26 cellular contexts compared by ENCODE assay signal in the genomic region with DNA sequence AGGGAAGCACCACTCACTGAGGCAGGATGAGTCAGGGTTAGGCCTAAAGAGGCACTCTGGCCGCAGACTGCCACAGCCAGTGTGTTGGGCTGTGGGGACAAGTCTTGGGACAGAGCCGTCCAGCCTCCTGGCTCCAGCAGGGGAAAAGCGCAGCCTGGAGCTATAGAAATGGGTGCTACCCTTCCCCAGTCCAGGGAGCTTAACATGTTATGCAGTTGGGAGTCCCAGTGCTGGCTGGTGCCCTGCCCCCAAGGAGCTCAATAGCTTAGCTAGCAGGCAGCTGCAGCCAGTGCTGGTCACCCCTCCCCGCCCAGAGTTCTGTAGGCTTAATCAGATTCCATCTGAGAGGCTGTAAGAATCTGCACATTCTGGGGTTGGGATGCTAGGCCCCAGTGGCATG.
DNase-seq lines count a peak whose midpoint lies in the region; ATAC-seq, FAIRE-seq and TF ChIP-seq lines count a peak whose summit lies in the region.
"Had no signal": no experiment of that assay in that cellular context is flagged by ENCODE, and none has a peak within 500 bp of the region (broad histone marks: within the 10 kb centered on the region; RNA-seq: fewer than 3 reads in every experiment).

No MANE protein-coding gene starts in this region.

- no peaks in the 10 kb centered on the region for H3K79me1 ChIP-seq in H1 (ENCODE audit: low read depth, low read length)

- DNase-seq in BE2C (peak; percentile 13), SK-N-DZ (ENCODE audit: low spot score) (peak; percentile 0), H1 (ENCODE audit: low read depth in 1 of 2, low spot score in 2 of 2) (no peak), neural progenitor cell (ENCODE audit: low spot score) (peak; percentile 38), thyroid gland (no peak), spleen (no peak), tibial nerve (ENCODE audit: low spot score in 2 of 2) (no peak)
- DNase-seq: 8988T; CD4-positive, alpha-beta T cell; Kasumi-1; NCI-H1092 treated with DMSO at 0.1 percent for 48 hours; NCI-H1436 treated with DMSO at 0.1 percent for 48 hours; NCI-H187 treated with DMSO at 0.1 percent for 48 hours; NCI-H2171 treated with DMSO at 0.1 percent for 48 hours; NCI-H524; NCI-H748 treated with DMSO at 0.1 percent for 48 hours; NK-92 treated with Interleukin-12 subunit alpha and Interleukin-12 subunit beta, amount 100 ng/mL, for 24 hours; PC-3 had no signal

- H3K4me1 ChIP-seq in BE2C (no peaks in the 10 kb centered on the region), H1 (replicated peaks in 1 of 4; ENCODE audit: control insufficient read depth in 3 of 4, insufficient read depth in 4 of 4, low read length in 3 of 4) (no peaks in the 10 kb centered on the region), neural progenitor cell (peaks cover 10% of the 10 kb centered on the region), thyroid gland (no peaks in the 10 kb centered on the region), spleen (no peaks in the 10 kb centered on the region), tibial nerve (no peaks in the 10 kb centered on the region)
- H3K4me1 ChIP-seq: BLaER1, SJSA1 had no signal

- no peak overlapping the region for H2BK12ac ChIP-seq in H1 (ENCODE audit: low read depth, low read length)

- no peak overlapping the region for H3K23ac ChIP-seq in H1 (ENCODE audit: insufficient read length)

- H3K27me3 ChIP-seq in BE2C, result no peaks in the 10 kb centered on the region
- H3K27me3 ChIP-seq in H1 (replicated peaks in 1 of 4; ENCODE audit: control insufficient read depth in 3 of 4, extremely low read depth in 1 of 4, insufficient read depth in 3 of 4, low read length in 3 of 4), result no peaks in the 10 kb centered on the region
- H3K27me3 ChIP-seq in neural progenitor cell, result no peaks in the 10 kb centered on the region
- no peaks in the 10 kb centered on the region for H3K27me3 ChIP-seq in thyroid gland
- H3K27me3 ChIP-seq in spleen (replicated peaks in 1 of 7), result no peaks in the 10 kb centered on the region
- no peaks in the 10 kb centered on the region for H3K27me3 ChIP-seq in tibial nerve
- H3K27me3 ChIP-seq: BLaER1, SJSA1 had no signal

- POLR2A ChIA-PET in H1 (lab: Charles Lee; ENCODE audit: partially characterized antibody), result no interaction called here

- H2BK120ac ChIP-seq in H1 (replicated peaks; ENCODE audit: low read depth, low read length), result no peak overlapping the region

- no peak overlapping the region for H3K4me3 Mint-ChIP-seq in neural progenitor cell
- H3K4me3 Mint-ChIP-seq: CD4-positive, alpha-beta T cell had no signal

- TF ChIP-seq POLR2A in H1 (IDR thresholded peaks at IDR 0.05; ENCODE audit: control extremely low read depth in 1 of 2, low read depth in 2 of 2, low read length in 2 of 2) (no peak), thyroid gland (IDR thresholded peaks at IDR 0.05) (no peak), spleen (IDR thresholded peaks at IDR 0.05) (no peak), tibial nerve (IDR thresholded peaks at IDR 0.05) (no peak)

- H3K4ac ChIP-seq in H1 (replicated peaks; ENCODE audit: insufficient read length, low read depth, low read length), result no peak overlapping the region

- H3K79me2 ChIP-seq in H1 (ENCODE audit: control insufficient read depth in 1 of 2, insufficient read depth in 2 of 2, low read length in 2 of 2), result no peaks in the 10 kb centered on the region
- H3K79me2 ChIP-seq in neural progenitor cell (ENCODE audit: low read depth), result no peaks in the 10 kb centered on the region

- no peak overlapping the region for H2BK15ac ChIP-seq in H1 (ENCODE audit: low read length)

- H3K4me1 Mint-ChIP-seq in neural progenitor cell, result no peaks in the 10 kb centered on the region

- no peak overlapping the region for H2BK5ac ChIP-seq in H1 (ENCODE audit: low read depth, low read length)

- TF ChIP-seq RAD21 in H1 (IDR thresholded peaks at IDR 0.05 in 1 of 2, conservative IDR thresholded peaks at IDR 0.05 in 1 of 2; ENCODE audit: low read depth in 2 of 2, low read length in 2 of 2), result no peak

- H3K14ac ChIP-seq in H1 (ENCODE audit: insufficient read length), result no peak overlapping the region

- H3K27ac Mint-ChIP-seq in neural progenitor cell, result no peak overlapping the region
- H3K27ac Mint-ChIP-seq: CD4-positive, alpha-beta T cell had no signal

- H3K23me2 ChIP-seq in H1 (ENCODE audit: low read depth, low read length), result no peaks in the 10 kb centered on the region

- no peak overlapping the region for H2BK20ac ChIP-seq in H1 (ENCODE audit: low read length)

- no peaks in the 10 kb centered on the region for H3K27me3 Mint-ChIP-seq in neural progenitor cell (ENCODE audit: insufficient read depth, low read depth)
- H3K27me3 Mint-ChIP-seq: CD4-positive, alpha-beta T cell had no signal

- CTCF ChIA-PET in H1 (lab: Charles Lee; ENCODE audit: partially characterized antibody), result no interaction called here

- H4K8ac ChIP-seq in H1 (ENCODE audit: extremely low read depth, insufficient read depth, low read length), result no peak overlapping the region; the same call in 1 of the 2 replicates

- H3K9me3 ChIP-seq in BE2C (no peaks in the 10 kb centered on the region), H1 (ENCODE audit: insufficient read depth in 2 of 2, low read depth in 1 of 2, low read length in 1 of 2) (no peaks in the 10 kb centered on the region; a peak in 1 of 4 replicates), neural progenitor cell (ENCODE audit: low read depth) (no peaks in the 10 kb centered on the region), thyroid gland (no peaks in the 10 kb centered on the region), spleen (peaks cover 0 to 53% (median 41%) of the 10 kb centered on the region in 8 donors), tibial nerve (peaks cover 0 to 23% (median 2%) of the 10 kb centered on the region in 4 donors)
- H3K9me3 ChIP-seq: SJSA1 had no signal

- no peak overlapping the region for H2AK5ac ChIP-seq in H1 (ENCODE audit: low read depth, low read length)

- H2AFZ ChIP-seq in H1 (ENCODE audit: low read length), result peak overlapping the region; percentile 32; the same call in 1 of the 2 replicates
- H2AFZ ChIP-seq in neural progenitor cell (replicated peaks), result peak overlapping the region; percentile 95

- H3K36me3 ChIP-seq in BE2C (no peaks in the 10 kb centered on the region), H1 (ENCODE audit: control insufficient read depth in 2 of 4, insufficient read depth in 4 of 4, low read length in 3 of 4) (no peaks in the 10 kb centered on the region), neural progenitor cell (no peaks in the 10 kb centered on the region), thyroid gland (no peaks in the 10 kb centered on the region), spleen (no peaks in the 10 kb centered on the region), tibial nerve (no peaks in the 10 kb centered on the region)
- H3K36me3 ChIP-seq: BLaER1, SJSA1 had no signal

- H3K4me3 ChIP-seq in BE2C (ENCODE audit: low read depth, low read length) (no peak overlapping the region), H1 (ENCODE audit: extremely low read depth in 1 of 4, insufficient read depth in 2 of 4, low read depth in 3 of 4, low read length in 4 of 4) (no peak overlapping the region), neural progenitor cell (no peak overlapping the region), thyroid gland (replicated peaks in 1 of 3) (no peak overlapping the region), spleen (no peak overlapping the region), tibial nerve (no peak overlapping the region)
- H3K4me3 ChIP-seq: BLaER1, K562, SJSA1 had no signal

- H3K9me3 Mint-ChIP-seq in neural progenitor cell, result peaks cover 32% of the 10 kb centered on the region

- no peaks in the 10 kb centered on the region for H3F3A ChIP-seq in neural progenitor cell (ENCODE audit: low read depth)

- no peak overlapping the region for H3K18ac ChIP-seq in H1 (ENCODE audit: extremely low read depth, low read length)

- FAIRE-seq in H1 (lab: Jason Lieb, UNC), result no peak
- FAIRE-seq: D721Med, GM18507, H54, HTR-8/SVneo, K562 had no signal

- H4K91ac ChIP-seq in H1 (replicated peaks; ENCODE audit: insufficient read length, low read length), result no peak overlapping the region

- H4K20me1 ChIP-seq in H1 (replicated peaks in 1 of 2; ENCODE audit: control insufficient read depth in 1 of 2, insufficient read depth in 2 of 2, low read length in 2 of 2), result no peaks in the 10 kb centered on the region
- H4K20me1 ChIP-seq in neural progenitor cell (ENCODE audit: low read depth), result no peaks in the 10 kb centered on the region
- H4K20me1 ChIP-seq: BLaER1 had no signal

- no peak overlapping the region for H3K56ac ChIP-seq in H1 (replicated peaks; ENCODE audit: insufficient read length, low read depth, low read length)

- intact Hi-C loops in thyroid gland (cut with DNase I), result no loop called here
- intact Hi-C loops in spleen (cut with DNase I; ENCODE audit: low total_unique reads), result no loop called here

- no peak overlapping the region for H3K27ac ChIP-seq in H1 (ENCODE audit: low read depth, low read length)
- H3K27ac ChIP-seq in neural progenitor cell, result no peak overlapping the region
- no peak overlapping the region for H3K27ac ChIP-seq in thyroid gland
- no peak overlapping the region for H3K27ac ChIP-seq in spleen
- no peak overlapping the region for H3K27ac ChIP-seq in tibial nerve
- H3K27ac ChIP-seq: BLaER1, SJSA1 had no signal

- no peak for ATAC-seq in HG03095 (IDR thresholded peaks at IDR 0.05; ENCODE audit: unreplicated experiment)
- ATAC-seq: K562, PC-3 had no signal

- no peak overlapping the region for H4K5ac ChIP-seq in H1 (ENCODE audit: insufficient read length, low read depth, low read length)

- 90% methylated on average over 4 of the region's 4 CpGs; no CpG with 5 or more reads in 1 of the 2 experiments for WGBS in H1 (ENCODE audit: extremely low coverage in 1 of 2, insufficient coverage in 1 of 2, insufficient read length in 1 of 2, insufficient replicate concordance in 2 of 2, low coverage in 1 of 2, low lambda C conversion rate in 2 of 2, missing lambda C conversion rate in 1 of 2), 2 experiments
- 100% methylated on average over 4 of the region's 4 CpGs; no CpG with 5 or more reads in 1 of the 2 donors for WGBS in thyroid gland, 2 donors
- 67 to 95% (median 83%) methylated on average over 1 to 4 of the region's 4 CpGs for WGBS in spleen, 5 donors
- 88 to 89% methylated on average over 3 to 4 of the region's 4 CpGs for WGBS in tibial nerve, 2 donors

- no peak for TF ChIP-seq CTCF in BE2C (IDR thresholded peaks at IDR 0.05; ENCODE audit: low read depth, low read length)
- no peak for TF ChIP-seq CTCF in H1 (IDR thresholded peaks at IDR 0.05; ENCODE audit: control extremely low read depth in 1 of 3, insufficient read depth in 1 of 3, low read depth in 1 of 3, low read length in 3 of 3)
- no peak for TF ChIP-seq CTCF in neural progenitor cell (IDR thresholded peaks at IDR 0.05)
- TF ChIP-seq CTCF in thyroid gland (IDR thresholded peaks at IDR 0.05), result no peak
- no peak for TF ChIP-seq CTCF in spleen (IDR thresholded peaks at IDR 0.05 in 8 of 11, conservative IDR thresholded peaks at IDR 0.05 in 3 of 11)
- TF ChIP-seq CTCF in tibial nerve (IDR thresholded peaks at IDR 0.05), result no peak

- no peak overlapping the region for H3K4me2 ChIP-seq in H1 (ENCODE audit: insufficient read depth in 1 of 2, low read depth in 2 of 2, low read length in 2 of 2)
- no peak overlapping the region for H3K4me2 ChIP-seq in neural progenitor cell
- H3K4me2 ChIP-seq: BLaER1 had no signal

- H3K9ac ChIP-seq in H1 (replicated peaks in 1 of 4; ENCODE audit: extremely low read depth in 1 of 4, low read depth in 3 of 4, low read length in 3 of 4) (no peak overlapping the region), neural progenitor cell (no peak overlapping the region)
- H3K9ac ChIP-seq: BLaER1 had no signal

- H3K36me3 Mint-ChIP-seq in neural progenitor cell, result no peaks in the 10 kb centered on the region

- TF ChIP-seq EP300 in H1 (IDR thresholded peaks at IDR 0.05; ENCODE audit: borderline replicate concordance in 1 of 2, low read depth in 2 of 2, low read length in 2 of 2) (no peak), tibial nerve (IDR thresholded peaks at IDR 0.05) (no peak)

Comparison
In these comparisons a context has a peak if more than half of its experiments do, and no peak if none do; other contexts are left out.
1. DNase-seq: peak in BE2C (single experiment), SK-N-DZ (single experiment) and neural progenitor cell (single experiment); none in H1 (0 of 2), thyroid gland (0 of 2), spleen (single experiment) and tibial nerve (0 of 2).